8 cellular contexts compared by ENCODE assay signal in the genomic region with DNA sequence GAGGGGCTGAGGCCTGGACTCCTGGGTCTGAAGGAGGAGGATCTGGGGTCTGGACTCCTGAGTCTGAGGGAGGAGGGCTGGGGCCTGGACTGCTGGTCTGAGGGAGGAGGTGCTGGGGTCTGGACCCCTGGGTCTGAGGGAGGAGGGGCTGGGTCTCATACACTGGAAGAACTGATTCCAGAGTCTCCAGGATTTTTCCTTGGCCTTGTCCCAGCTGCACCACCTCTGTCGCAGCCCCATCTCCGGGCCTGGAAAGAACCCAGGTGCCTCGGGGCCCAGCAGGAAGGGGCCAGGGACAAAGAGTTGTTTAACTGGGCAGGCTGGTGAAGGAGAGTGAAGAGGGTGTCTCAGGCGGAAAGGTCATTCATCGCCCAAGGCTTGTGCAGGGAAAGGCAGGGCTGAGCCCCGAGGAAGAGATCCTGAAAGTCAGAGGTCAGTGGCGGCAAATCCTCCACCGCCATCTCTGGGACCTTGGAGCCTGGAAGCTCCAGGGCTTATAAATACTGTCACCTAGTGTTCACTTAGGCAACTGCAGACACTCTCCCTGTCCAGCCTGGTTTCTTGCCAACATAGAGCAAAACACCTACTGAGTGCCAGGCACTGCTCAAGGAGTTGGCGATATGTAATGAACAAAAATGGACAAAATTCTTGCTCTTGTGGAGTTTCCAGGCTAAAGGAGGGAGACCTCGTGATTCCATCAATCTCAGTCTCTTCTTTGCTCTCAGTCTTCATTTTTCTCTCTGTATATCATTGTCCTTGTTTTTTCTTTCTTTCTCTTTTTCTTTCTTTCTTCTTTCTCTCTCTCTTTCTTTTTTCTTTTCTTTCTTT. TPM values are rescaled to one million over a fixed set of nuclear protein-coding genes. Genes with fewer than 3 reads are reported as not detected.
DNase-seq lines count a peak whose midpoint lies in the region; ATAC-seq, FAIRE-seq and TF ChIP-seq lines count a peak whose summit lies in the region.

No MANE protein-coding gene starts in this region.

- CTCF ChIA-PET in AG04450 (lab: Charles Lee) = interaction anchor here (0.8 to 1.9 kb wide), 8 partner anchors 10 to 246 kb away, joined by 3 to 21 read pairs (median 4); no protein-coding TSS in a partner anchor

- no peaks in the 10 kb centered on the region for H4K20me1 ChIP-seq in Loucy (ENCODE audit: insufficient read depth, low read length, poor library complexity, severe bottlenecking)

- H3K4me2 ChIP-seq in Loucy (ENCODE audit: low read depth, low read length, poor library complexity, severe bottlenecking) = peak overlapping the region; percentile 52

- WGBS in heart left ventricle, 4 donors = 9 to 23% (median 16%) methylated on average over 10 of the region's 10 CpGs

- H3K9ac ChIP-seq in Loucy (ENCODE audit: low read depth, low read length, poor library complexity, severe bottlenecking) = peak overlapping the region; percentile 50

- DNase-seq in AG04450 (ENCODE audit: low read depth, low spot score) (peak; percentile 29), GM12891 (ENCODE audit: insufficient read length, low spot score) (no peak), SJCRH30 (peak; percentile 61 to 82), amniotic epithelial cell (ENCODE audit: low read depth) (peak; percentile 61), heart left ventricle (peak in 4 of 5 donors; percentile 45 to 56 (median 51)), renal cortical epithelial cell (ENCODE audit: low read depth) (peak; percentile 65), GM19238 (ENCODE audit: insufficient read length, low spot score) (no peak)

- H3F3A ChIP-seq in Loucy (ENCODE audit: low read depth) = no peaks in the 10 kb centered on the region

- H3K36me3 ChIP-seq in Loucy (ENCODE audit: insufficient read depth, low read length) (no peaks in the 10 kb centered on the region), SJCRH30 (no peaks in the 10 kb centered on the region), heart left ventricle (no peaks in the 10 kb centered on the region)

- H2AFZ ChIP-seq in Loucy (ENCODE audit: low read length) = peak overlapping the region; percentile 58; the same call in 1 of the 2 replicates

- TF ChIP-seq CTCF in AG04450 (IDR thresholded peaks at IDR 0.05; ENCODE audit: low read depth, low read length) = peak; percentile 100
- peak; percentile 99 for TF ChIP-seq CTCF in Loucy (conservative IDR thresholded peaks at IDR 0.05; ENCODE audit: low read length)
- TF ChIP-seq CTCF in heart left ventricle (IDR thresholded peaks at IDR 0.05) = peak; percentile 91 to 99 (median 98)

- TF ChIP-seq POLR2A in GM12891 (IDR thresholded peaks at IDR 0.05; ENCODE audit: low read depth, low read length) = no peak
- TF ChIP-seq POLR2A in heart left ventricle (IDR thresholded peaks at IDR 0.05) = no peak

- peak; percentile 65 for FAIRE-seq in GM12891 (lab: Jason Lieb, UNC)

- no peaks in the 10 kb centered on the region for H3K9me2 ChIP-seq in Loucy (replicated peaks; ENCODE audit: low read depth, low read length)

- POLR2A ChIA-PET in AG04450 (lab: Yijun Ruan, JAX) = interaction anchor here (1.0 kb wide), 2 partner anchors 40 to 117 kb away, joined by 3 to 4 read pairs; no protein-coding TSS in a partner anchor

- no peak overlapping the region for H3K4me3 ChIP-seq in AG04450 (ENCODE audit: low read depth, low read length)
- H3K4me3 ChIP-seq in Loucy (ENCODE audit: low read length, poor library complexity, severe bottlenecking) = no peak overlapping the region
- peak overlapping the region; percentile 25 for H3K4me3 ChIP-seq in SJCRH30
- peak overlapping the region in 1 of 12 donors; percentile 15 for H3K4me3 ChIP-seq in heart left ventricle

- intact Hi-C loops in heart left ventricle (cut with DNase I) = loop anchor here (1.0 to 10.0 kb wide), 7 partner anchors 38 to 340 kb away; partner anchors contain the start of genes PLAUR (in 1 of the 10) and ZNF575 (in 1 of the 10)

- H3K27me3 ChIP-seq in AG04450 (ENCODE audit: control insufficient read depth, insufficient read depth, low read length) (no peaks in the 10 kb centered on the region), Loucy (ENCODE audit: insufficient read depth, low read length, poor library complexity, severe bottlenecking) (no peaks in the 10 kb centered on the region), SJCRH30 (no peaks in the 10 kb centered on the region), heart left ventricle (peaks cover 0 to 22% (median 0%) of the 10 kb centered on the region in 9 donors)

- H3K4me1 ChIP-seq in Loucy (ENCODE audit: insufficient read depth, low read length, poor library complexity, severe bottlenecking) (peaks cover 30% of the 10 kb centered on the region), SJCRH30 (peaks cover 5% of the 10 kb centered on the region; the same call in 1 of the 2 replicates), heart left ventricle (peaks cover 0 to 21% (median 2%) of the 10 kb centered on the region in 12 donors)

- H3K9me3 ChIP-seq in AG04450 (ENCODE audit: control insufficient read depth, insufficient read depth, low read length) = no peaks in the 10 kb centered on the region; the same call in 1 of the 2 replicates
- no peaks in the 10 kb centered on the region for H3K9me3 ChIP-seq in Loucy (ENCODE audit: insufficient read depth, low read depth, low read length)
- H3K9me3 ChIP-seq in SJCRH30 (replicated peaks) = no peaks in the 10 kb centered on the region
- H3K9me3 ChIP-seq in heart left ventricle = no peaks in the 10 kb centered on the region

- H3K27ac ChIP-seq in AG04450 (ENCODE audit: low read depth, low read length) (peak overlapping the region; percentile 65), SJCRH30 (no peak overlapping the region), heart left ventricle (peak overlapping the region in 1 of 12 donors; percentile 58)

- ATAC-seq in heart left ventricle = peak; percentile 33 to 86 (median 81)

- peaks cover 3% of the 10 kb centered on the region; the same call in 1 of the 2 replicates for H3K79me2 ChIP-seq in Loucy (ENCODE audit: insufficient read depth, low read length)

TF ChIP-seq in GM12891, 5 proteins besides CTCF, POLR2A, EP300 and RAD21:
- TF ChIP-seq SPI1 (IDR thresholded peaks at IDR 0.05; ENCODE audit: low read depth, low read length) (no peak), TAF1 (IDR thresholded peaks at IDR 0.05; ENCODE audit: low read depth, low read length) (no peak), POLR2AphosphoS5 (IDR thresholded peaks at IDR 0.05; ENCODE audit: low read depth, low read length) (no peak), POU2F2 (IDR thresholded peaks at IDR 0.05; ENCODE audit: low read depth, low read length) (no peak), PAX5 (IDR thresholded peaks at IDR 0.05; ENCODE audit: insufficient read depth, low read length, severe bottlenecking) (no peak)

RNA-seq across cellular contexts. Expression of gene KCNN4, which starts 4.4 kb away (rescaled TPM):
- polyA plus RNA-seq in AG04450 (2011; rRNA removed) = 0.12 and 0.32 TPM in 2 replicates
- 0.23 and 0.35 TPM in 2 replicates for polyA minus RNA-seq in AG04450 (2011; rRNA and poly(A)+ RNA removed)
- polyA plus RNA-seq in GM12891 (2012; ENCODE audit: low read depth, missing spikeins) = 51.3 TPM
- 0.38 and 0.63 TPM in 2 replicates for total RNA-seq in SJCRH30 (2014; rRNA removed; shearing (Covaris generic))
- 1 to 10 TPM in 2 of 9 donors, under 1 TPM in 7; 0.15 to 3.7 (median 0.63) TPM for total RNA-seq in heart left ventricle
- polyA plus RNA-seq in heart left ventricle = 1 to 10 TPM in 1 of 2 donors, under 1 TPM in 1; 0.46 to 1.1 TPM
- 0.85 and 8.5 TPM in 2 replicates for total RNA-seq in renal cortical epithelial cell

RNA-seq across cellular contexts. Expression of gene LYPD5, which starts 17.1 kb away (rescaled TPM):
- polyA plus RNA-seq in AG04450 (2011; rRNA removed) = 0.66 and 0.88 TPM in 2 replicates
- polyA minus RNA-seq in AG04450 (2011; rRNA and poly(A)+ RNA removed) = 0.43 and 0.97 TPM in 2 replicates
- 0.33 TPM for polyA plus RNA-seq in GM12891 (2012; ENCODE audit: low read depth, missing spikeins)
- 0.06 and 0.35 TPM in 2 replicates for total RNA-seq in SJCRH30 (2014; rRNA removed; shearing (Covaris generic))
- 1 to 10 TPM in 8 of 9 donors, under 1 TPM in 1; 0.37 to 7.9 (median 1.4) TPM for total RNA-seq in heart left ventricle
- 1 to 10 TPM in 1 of 2 donors, under 1 TPM in 1; 0.34 to 1.9 TPM for polyA plus RNA-seq in heart left ventricle
- total RNA-seq in renal cortical epithelial cell = 0.35 TPM in 2 replicates

RNA-seq across cellular contexts. Expression of gene SMG9, which starts 30.4 kb away (rescaled TPM):
- polyA plus RNA-seq in AG04450 (2011; rRNA removed) = 9.2 and 12.1 TPM in 2 replicates
- polyA minus RNA-seq in AG04450 (2011; rRNA and poly(A)+ RNA removed) = 8.3 and 8.9 TPM in 2 replicates
- 24.8 TPM for polyA plus RNA-seq in GM12891 (2012; ENCODE audit: low read depth, missing spikeins)
- total RNA-seq in SJCRH30 (2014; rRNA removed; shearing (Covaris generic)) = 22.5 and 25.7 TPM in 2 replicates
- total RNA-seq in heart left ventricle = 10 to 100 TPM in 6 of 9 donors, 1 to 10 TPM in 3; 5.8 to 27.7 (median 14.6) TPM
- polyA plus RNA-seq in heart left ventricle = 10 to 100 TPM; 15.6 to 19.9 TPM
- 3.8 and 9.9 TPM in 2 replicates for total RNA-seq in renal cortical epithelial cell

RNA-seq across cellular contexts. Expression of gene ZNF283, which starts 41.9 kb away (rescaled TPM):
- 5.6 and 7.9 TPM in 2 replicates for polyA plus RNA-seq in AG04450 (2011; rRNA removed)
- polyA minus RNA-seq in AG04450 (2011; rRNA and poly(A)+ RNA removed) = 11.0 and 13.2 TPM in 2 replicates
- 2.1 TPM for polyA plus RNA-seq in GM12891 (2012; ENCODE audit: low read depth, missing spikeins)
- total RNA-seq in SJCRH30 (2014; rRNA removed; shearing (Covaris generic)) = 9.7 and 15.0 TPM in 2 replicates
- 10 to 100 TPM in 6 of 9 donors, 1 to 10 TPM in 3; 4.6 to 13.4 (median 11.9) TPM for total RNA-seq in heart left ventricle
- 1 to 10 TPM; 4.8 to 5.0 TPM for polyA plus RNA-seq in heart left ventricle
- total RNA-seq in renal cortical epithelial cell = 5.4 and 20.7 TPM in 2 replicates

Comparison
In these comparisons a context has a peak if more than half of its experiments do, and no peak if none do; other contexts are left out.
1. DNase-seq: peak in AG04450 (single experiment), SJCRH30 (2 of 2), amniotic epithelial cell (single experiment), heart left ventricle (4 of 5) and renal cortical epithelial cell (single experiment); none in GM12891 (single experiment) and GM19238 (single experiment).
2. Peak in every context shown above with its lines, with median percentiles within 50 percentile points of each other: CTCF ChIP-seq.